1 cellular context compared by ENCODE assay signal in genomic region chr19:47778089-47778953, GRCh38.
TF ChIP-seq lines count a peak whose summit lies in the region.

Gene SELENOW, plus strand, starts transcription at chr19:47778703. Its CDS starts 83 bp downstream, at chr19:47778786.

TF ChIP-seq in HepG2, 621 proteins besides CTCF, POLR2A, EP300 and RAD21 (continued from another document and continues in another):
- TF ChIP-seq KIAA2018 (CRISPR knock-in tag; IDR thresholded peaks at IDR 0.05; ENCODE audit: borderline replicate concordance) = 0 out of 2 replicates have a peak, but pooled peaks have one; percentile 60
- TF ChIP-seq AFF4 (CRISPR knock-in tag; IDR thresholded peaks at IDR 0.05) = no peak; the same call in 1 of the 2 replicates
- TF ChIP-seq CREBL2 (CRISPR knock-in tag; IDR thresholded peaks at IDR 0.05; ENCODE audit: borderline replicate concordance) = 0 out of 2 replicates have a peak, but pooled peaks have one; percentile 59
- 0 out of 2 replicates have a peak, but pooled peaks have one; percentile 67 for TF ChIP-seq TSC22D2 (CRISPR knock-in tag; IDR thresholded peaks at IDR 0.05; ENCODE audit: borderline replicate concordance)
- peak; percentile 84; the same call in 1 of the 2 replicates for TF ChIP-seq GABPB1 (CRISPR knock-in tag; IDR thresholded peaks at IDR 0.05)
- TF ChIP-seq EED (CRISPR knock-in tag; IDR thresholded peaks at IDR 0.05) = no peak
- TF ChIP-seq ARHGAP35 (CRISPR knock-in tag; IDR thresholded peaks at IDR 0.05; ENCODE audit: borderline replicate concordance) = peak; percentile 48; the same call in 1 of the 2 replicates
- 0 out of 2 replicates have a peak, but pooled peaks have one; percentile 9 for TF ChIP-seq ZNF367 (CRISPR knock-in tag; IDR thresholded peaks at IDR 0.05; ENCODE audit: borderline replicate concordance)
- TF ChIP-seq TBP (CRISPR knock-in tag; IDR thresholded peaks at IDR 0.05) = no peak
- no peak for TF ChIP-seq ZNF354B (CRISPR knock-in tag; IDR thresholded peaks at IDR 0.05)
- TF ChIP-seq ZFP36 (IDR thresholded peaks at IDR 0.05; ENCODE audit: borderline replicate concordance, low read depth, low read length, partially characterized antibody) = no peak
- no peak for TF ChIP-seq ZNF576 (CRISPR knock-in tag; IDR thresholded peaks at IDR 0.05)
- TF ChIP-seq ZNF543 (CRISPR knock-in tag; IDR thresholded peaks at IDR 0.05) = peak; percentile 75; the same call in 1 of the 2 replicates
- TF ChIP-seq ZSCAN9 (CRISPR knock-in tag; IDR thresholded peaks at IDR 0.05; ENCODE audit: borderline replicate concordance) = no peak
- no peak for TF ChIP-seq ZNF326 (CRISPR knock-in tag; IDR thresholded peaks at IDR 0.05; ENCODE audit: borderline replicate concordance)
- TF ChIP-seq ELF1 (CRISPR knock-in tag; IDR thresholded peaks at IDR 0.05) = peak; percentile 70
- TF ChIP-seq UBTF (CRISPR knock-in tag; IDR thresholded peaks at IDR 0.05) = peak; percentile 36
- TF ChIP-seq AHDC1 (CRISPR knock-in tag; IDR thresholded peaks at IDR 0.05; ENCODE audit: borderline replicate concordance) = no peak
- TF ChIP-seq ESRRA (CRISPR knock-in tag; IDR thresholded peaks at IDR 0.05; ENCODE audit: low read depth) = peak; percentile 30; the same call in 1 of the 2 replicates
- TF ChIP-seq THRA (CRISPR knock-in tag; IDR thresholded peaks at IDR 0.05; ENCODE audit: borderline replicate concordance) = no peak
- peak; percentile 75; the same call in 1 of the 2 replicates for TF ChIP-seq NKX3-1 (CRISPR knock-in tag; IDR thresholded peaks at IDR 0.05)
- TF ChIP-seq HINFP (CRISPR knock-in tag; IDR thresholded peaks at IDR 0.05; ENCODE audit: low read depth) = peak; percentile 65; the same call in 1 of the 2 replicates
- TF ChIP-seq NFE2 (CRISPR knock-in tag; IDR thresholded peaks at IDR 0.05) = no peak
- no peak for TF ChIP-seq ZMYM2 (CRISPR knock-in tag; IDR thresholded peaks at IDR 0.05)
- no peak; the same call in none of the 2 replicates for TF ChIP-seq PITX1 (CRISPR knock-in tag; IDR thresholded peaks at IDR 0.05)
- no peak for TF ChIP-seq SUZ12 (IDR thresholded peaks at IDR 0.05; ENCODE audit: low read depth, low read length)
- TF ChIP-seq TBX3 (IDR thresholded peaks at IDR 0.05; ENCODE audit: borderline replicate concordance) = no peak
